27 cellular contexts compared by ENCODE assay signal in genomic region chrX:12564221-12564620, GRCh38.
"Had no signal": no experiment of that assay in that cellular context is flagged by ENCODE, and none has a peak within 500 bp of the region (broad histone marks: within the 10 kb centered on the region; RNA-seq: fewer than 3 reads in every experiment).

No MANE protein-coding gene starts in this region.

- ATAC-seq: stimulated activated effector memory CD8-positive, alpha-beta T cell treated with anti-CD3 and anti-CD28 coated beads, Interleukin-12 subunit alpha, Interleukin-12 subunit beta, amount 100 ng/mL, for 72 hours; stimulated activated memory B cell treated with anti-CD40 and anti-IgM and Interleukin-4, amounts not matched to agents 10 μg/mL and 1 μg/mL and 100 μg/mL, for 72 hours; stimulated activated naive B cell treated with anti-CD40 and anti-IgM and Interleukin-4, amounts not matched to agents 10 μg/mL and 1 μg/mL and 100 μg/mL, for 72 hours; stimulated activated naive CD8-positive, alpha-beta T cell treated with anti-CD3 and anti-CD28 coated beads, Interleukin-15, amount 100 ng/mL, for 72 hours; stimulated activated naive CD8-positive, alpha-beta T cell treated with anti-CD3 and anti-CD28 coated beads, Interleukin-15, Interleukin-2, amounts not matched to agents 100 U/mL and 50 U/mL, for 24 hours; upper lobe of right lung had no signal

- H3K4me3 ChIP-seq: stomach, suprapubic skin, testis, thoracic aorta, thyroid gland, tibial artery, tibial nerve, transverse colon, upper lobe of left lung, upper lobe of right lung, uterus, vagina had no signal

- DNase-seq: stimulated activated CD4-positive, alpha-beta T cell treated with anti-CD3 and anti-CD28 coated beads, Interleukin-2, amount 100 ng/mL, for 48 hours; stimulated activated CD4-positive, alpha-beta T cell treated with anti-CD3 and anti-CD28 coated beads, Interleukin-4, amount 100 ng/mL, for 1 hour; stimulated activated CD4-positive, alpha-beta T cell treated with anti-CD3 and anti-CD28 coated beads, Interleukin-4, amount 100 ng/mL, for 24 hours; stimulated activated CD4-positive, alpha-beta T cell treated with anti-CD3 and anti-CD28 coated beads, Interleukin-4, amount 100 ng/mL, for 4 hours; stimulated activated CD8-positive, alpha-beta memory T cell treated with anti-CD3 and anti-CD28 coated beads, Interleukin-4, amount 100 ng/mL, for 48 hours; stimulated activated naive B cell treated with anti-CD40 and anti-IgM and Interleukin-4, amounts not matched to agents 10 μg/mL and 1 μg/mL and 100 μg/mL, for 72 hours; stimulated activated naive CD4-positive, alpha-beta T cell; stimulated activated naive CD4-positive, alpha-beta T cell treated with Interleukin-2 at 50 U/mL for 16 hours; stimulated activated naive CD8-positive, alpha-beta T cell treated with anti-CD3 and anti-CD28 coated beads, Interleukin-15, amount 100 ng/mL, for 72 hours; stimulated activated naive CD8-positive, alpha-beta T cell treated with anti-CD3 and anti-CD28 coated beads, Interleukin-15, Interleukin-2, amounts not matched to agents 100 U/mL and 50 U/mL, for 24 hours; stomach; substantia nigra; testis; thyroid gland; tibial artery; transverse colon; trophoblast cell; upper lobe of left lung; upper lobe of right lung; uterus had no signal

- H3K36me3 ChIP-seq: stomach, suprapubic skin, thoracic aorta, thyroid gland, tibial artery, tibial nerve, transverse colon, upper lobe of left lung, upper lobe of right lung, uterus, vagina had no signal

- FAIRE-seq: urothelium cell line had no signal

- H3K4me1 ChIP-seq: stomach, suprapubic skin, testis, thyroid gland, tibial artery, tibial nerve, transverse colon, upper lobe of left lung, upper lobe of right lung, uterus, vagina had no signal

- H3K27ac ChIP-seq: stomach, suprapubic skin, testis, thoracic aorta, thyroid gland, tibial artery, tibial nerve, transverse colon, upper lobe of left lung, upper lobe of right lung, uterus, vagina had no signal

- H3K27me3 ChIP-seq: stomach, suprapubic skin, testis, thyroid gland, tibial artery, tibial nerve, transverse colon, upper lobe of left lung, upper lobe of right lung, uterus, vagina had no signal

- H3K9me3 ChIP-seq: stomach, suprapubic skin, testis, thoracic aorta, thyroid gland, tibial artery, tibial nerve, transverse colon, upper lobe of left lung, upper lobe of right lung, uterus, vagina had no signal
